9 cellular contexts compared by ENCODE assay signal in the genomic region with DNA sequence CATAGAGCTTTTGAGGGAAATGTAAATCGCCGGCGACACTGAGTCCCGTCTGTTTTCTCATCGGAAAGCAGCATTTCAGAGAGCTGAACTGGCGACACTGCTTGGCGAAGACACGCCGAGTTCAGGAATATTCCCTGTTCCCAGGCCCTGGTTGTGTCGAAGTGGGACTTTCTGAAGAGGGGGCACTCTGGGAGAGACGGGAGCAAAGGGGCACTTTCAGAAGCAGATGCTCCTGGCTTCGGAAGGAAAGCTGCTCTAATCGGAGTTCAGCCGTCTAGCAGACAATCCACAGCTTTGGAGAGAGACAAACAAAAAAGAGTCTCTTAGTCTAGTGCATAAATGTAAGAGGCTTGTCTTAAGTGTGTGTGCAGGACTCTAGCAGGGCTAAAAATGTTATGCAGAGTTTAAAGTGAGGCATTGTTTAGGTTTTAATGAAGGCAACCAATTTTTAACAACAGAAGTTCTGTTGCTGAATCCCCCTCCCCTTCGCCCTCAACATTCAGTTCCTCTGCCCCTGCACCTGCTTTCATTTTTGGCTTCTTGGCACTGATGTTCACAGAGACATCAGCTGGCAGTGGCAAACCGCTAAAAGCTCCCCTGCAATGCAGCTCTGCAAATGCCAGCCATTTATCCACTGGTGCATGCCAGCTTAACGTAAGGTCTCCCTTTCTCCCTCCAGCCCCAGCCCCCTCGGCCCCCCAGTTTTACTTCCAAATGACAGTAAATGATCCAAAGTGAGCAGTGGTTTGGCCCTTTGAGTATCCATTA.
DNase-seq lines count a peak whose midpoint lies in the region; ATAC-seq, FAIRE-seq and TF ChIP-seq lines count a peak whose summit lies in the region.
"Had no signal": no experiment of that assay in that cellular context is flagged by ENCODE, and none has a peak within 500 bp of the region (broad histone marks: within the 10 kb centered on the region; RNA-seq: fewer than 3 reads in every experiment).

No MANE protein-coding gene starts in this region.

- 12% methylated on average over 18 of the region's 18 CpGs for WGBS in thymus

- no peak for TF ChIP-seq CTCF in astrocyte (IDR thresholded peaks at IDR 0.05; ENCODE audit: insufficient read depth, low read depth, low read length)

- no peak for FAIRE-seq in astrocyte (lab: Jason Lieb, UNC)
- FAIRE-seq: A204.1 had no signal

- no peaks in the 10 kb centered on the region for H3K36me3 Mint-ChIP-seq in astrocyte (ENCODE audit: low read depth, unreplicated experiment)

- DNase-seq in DMS53 (lab: John Stamatoyannopoulos, UW) = peak; percentile 39
- DNase-seq in DMS53 treated with DMSO at 0.1 percent for 48 hours (lab: John Stamatoyannopoulos, UW; ENCODE audit: unreplicated experiment) = no peak
- DNase-seq in astrocyte (ENCODE audit: low read depth) = no peak
- peak; percentile 45 for DNase-seq in left kidney (ENCODE audit: low read depth, low spot score)
- no peak for DNase-seq in NCI-H524 treated with DMSO at 0.1 percent for 48 hours (lab: John Stamatoyannopoulos, UW)
- no peak for DNase-seq in NCI-H187 treated with DMSO at 0.1 percent for 48 hours (lab: John Stamatoyannopoulos, UW)

- H3K27ac ChIP-seq in astrocyte (ENCODE audit: low read depth, low read length) (no peak overlapping the region), thymus (ENCODE audit: low read depth) (no peak overlapping the region)

- H3K9me3 ChIP-seq in astrocyte (ENCODE audit: insufficient read depth, low read depth, low read length) (no peaks in the 10 kb centered on the region), thymus (ENCODE audit: control insufficient read depth) (no peaks in the 10 kb centered on the region)

- H3K4me3 Mint-ChIP-seq in astrocyte (ENCODE audit: unreplicated experiment) = peak overlapping the region; percentile 80

- H3K4me3 ChIP-seq in astrocyte (ENCODE audit: insufficient read depth, low read depth, low read length) (peak overlapping the region; percentile 59), thymus (ENCODE audit: low read length) (peak overlapping the region; percentile 3)

- H2AFZ ChIP-seq in astrocyte (ENCODE audit: low read depth, low read length) = peak overlapping the region; percentile 85

- peak overlapping the region; percentile 66 for H3K9ac ChIP-seq in astrocyte (ENCODE audit: low read length)

- peak overlapping the region; percentile 88 for H3K4me2 ChIP-seq in astrocyte (ENCODE audit: low read length)

- peak overlapping the region; percentile 51 for H3K27ac Mint-ChIP-seq in astrocyte (ENCODE audit: unreplicated experiment)

- H3K4me1 ChIP-seq in astrocyte (ENCODE audit: insufficient read depth, low read length) = peaks cover 9% of the 10 kb centered on the region
- H3K4me1 ChIP-seq in thymus (ENCODE audit: control insufficient read depth, insufficient read depth, low read length) = no peaks in the 10 kb centered on the region

- H3K27me3 ChIP-seq in astrocyte (ENCODE audit: insufficient read depth, low read length) (no peaks in the 10 kb centered on the region), thymus (ENCODE audit: control insufficient read depth, insufficient read depth) (no peaks in the 10 kb centered on the region)

- H3K4me1 Mint-ChIP-seq in astrocyte (ENCODE audit: low read depth, unreplicated experiment) = peaks cover 5% of the 10 kb centered on the region

- H3K79me2 ChIP-seq in astrocyte (ENCODE audit: insufficient read depth, low read length) = no peaks in the 10 kb centered on the region

- no peaks in the 10 kb centered on the region for H3K9me3 Mint-ChIP-seq in astrocyte (ENCODE audit: unreplicated experiment)

- H4K20me1 ChIP-seq in astrocyte (ENCODE audit: insufficient read depth, low read length) = no peaks in the 10 kb centered on the region

- ATAC-seq in HG03457 (IDR thresholded peaks at IDR 0.05; ENCODE audit: unreplicated experiment) = no peak

- H3K27me3 Mint-ChIP-seq in astrocyte (ENCODE audit: low read depth, unreplicated experiment) = peaks cover 3% of the 10 kb centered on the region

- H3K36me3 ChIP-seq in astrocyte (ENCODE audit: insufficient read depth, low read length) = no peaks in the 10 kb centered on the region
- H3K36me3 ChIP-seq in thymus (ENCODE audit: control insufficient read depth, insufficient read depth) = no peaks in the 10 kb centered on the region

Comparison
In these comparisons a context has a peak if more than half of its experiments do, and no peak if none do; other contexts are left out.
1. DNase-seq: peak in DMS53 (single experiment) and left kidney (single experiment); none in DMS53 treated with DMSO at 0.1 percent for 48 hours (single experiment), astrocyte (single experiment), NCI-H524 treated with DMSO at 0.1 percent for 48 hours (single experiment) and NCI-H187 treated with DMSO at 0.1 percent for 48 hours (single experiment).